ENCODE assay signal across 18 cellular contexts in genomic region chr9:76725885-76726284, GRCh38. TPM values are rescaled to one million over a fixed set of nuclear protein-coding genes. Genes with fewer than 3 reads are reported as not detected.
DNase-seq lines count a peak whose midpoint lies in the region; ATAC-seq and FAIRE-seq lines count a peak whose summit lies in the region.
"Had no signal": no experiment of that assay in that cellular context is flagged by ENCODE, and none has a peak within 500 bp of the region (broad histone marks: within the 10 kb centered on the region; RNA-seq: fewer than 3 reads in every experiment).

No MANE protein-coding gene starts in this region.

- no peaks in the 10 kb centered on the region for H3K9me3 ChIP-seq in T-helper 17 cell (ENCODE audit: control insufficient read depth, low read length, poor library complexity, severe bottlenecking)

- no peak for FAIRE-seq in HTR-8/SVneo (lab: Jason Lieb, UNC)

- no peaks in the 10 kb centered on the region for H3K4me1 Mint-ChIP-seq in T-helper 17 cell

- H3K36me3 Mint-ChIP-seq in T-helper 17 cell (ENCODE audit: low read depth): no peaks in the 10 kb centered on the region
- H3K36me3 Mint-ChIP-seq: IgD-negative memory B cell had no signal

- ATAC-seq in T-helper 17 cell: no peak
- ATAC-seq: Panc1 had no signal

- H3K27me3 Mint-ChIP-seq in T-helper 17 cell: peaks cover 25% of the 10 kb centered on the region

- DNase-seq in NCI-H510A treated with DMSO at 0.1 percent for 48 hours (lab: John Stamatoyannopoulos, UW) (peak; percentile 74), NCI-H510A (lab: John Stamatoyannopoulos, UW) (no peak), COR-L47 (lab: John Stamatoyannopoulos, UW) (peak; percentile 47), NCI-H69 (lab: John Stamatoyannopoulos, UW) (peak; percentile 83), myocyte (ENCODE audit: low read depth) (peak; percentile 51), T-helper 17 cell (no peak), HTR-8/SVneo (ENCODE audit: insufficient read length, low spot score) (no peak)
- DNase-seq: DMS 273 treated with DMSO at 0.1 percent for 48 hours, GF-D8, HCEC 1CT, Kasumi-1, NCI-H1105, NCI-H1694 treated with DMSO at 0.1 percent for 48 hours, NCI-H226 had no signal

- H3K4me3 Mint-ChIP-seq in T-helper 17 cell: no peak overlapping the region
- H3K4me3 Mint-ChIP-seq: IgD-negative memory B cell had no signal

- no peak overlapping the region for H3K27ac Mint-ChIP-seq in T-helper 17 cell
- H3K27ac Mint-ChIP-seq: IgD-negative memory B cell had no signal

RNA-seq across cellular contexts. Expression of gene PCA3, which starts 38.4 kb away (rescaled TPM):
- total RNA-seq in myocyte (not detected in 2 replicates), T-helper 17 cell (not detected)
- polyA plus RNA-seq in myocyte (2012): 28.4 TPM
- total RNA-seq: A673, HT1080 had no signal
- polyA plus RNA-seq: IgD-negative memory B cell had no signal

Comparison
In these comparisons a context has a peak if more than half of its experiments do, and no peak if none do; other contexts are left out.
1. DNase-seq: peak in NCI-H510A treated with DMSO at 0.1 percent for 48 hours (single experiment), COR-L47 (single experiment), NCI-H69 (single experiment) and myocyte (single experiment); none in NCI-H510A (single experiment), T-helper 17 cell (0 of 3) and HTR-8/SVneo (single experiment).